Comparison of ENCODE assay signal across 14 cellular contexts in genomic region chr13:46756977-46757376, GRCh38. TPM values are rescaled to one million over a fixed set of nuclear protein-coding genes. Genes with fewer than 3 reads are reported as not detected.
A peak's percentile ranks its signal among the peaks of the same experiment; 100 is the strongest.
DNase-seq lines count a peak whose midpoint lies in the region; ATAC-seq and TF ChIP-seq lines count a peak whose summit lies in the region.
"Had no signal": no experiment of that assay in that cellular context is flagged by ENCODE, and none has a peak within 500 bp of the region (broad histone marks: within the 10 kb centered on the region; RNA-seq: fewer than 3 reads in every experiment).

No MANE protein-coding gene starts in this region.

- H3K9me3 ChIP-seq in MG63 = no peaks in the 10 kb centered on the region; the same call in 1 of the 2 replicates
- H3K9me3 ChIP-seq in mucosa of descending colon = no peaks in the 10 kb centered on the region

- DNase-seq in AG20443 (ENCODE audit: low spot score) (peak; percentile 22), MG63 (peak; percentile 56), cardiac fibroblast (ENCODE audit: low read depth in 2 of 2) (peak; percentile 64 to 95), mucosa of descending colon (no peak), RKO (ENCODE audit: low spot score) (no peak)
- DNase-seq: activated T-cell treated with anti-CD3 and anti-CD28 coated beads for 4 hours; erythroblast; NCI-H2107; stimulated activated CD4-positive, alpha-beta T cell treated with anti-CD3 and anti-CD28 coated beads, Interleukin-12 subunit alpha, Interleukin-12 subunit beta, amount 100 ng/mL, for 4 hours; substantia nigra had no signal

- H3K4me1 ChIP-seq in mucosa of descending colon (ENCODE audit: low read depth) = peaks cover 31% of the 10 kb centered on the region

- H3K36me3 ChIP-seq in MG63 (no peaks in the 10 kb centered on the region), mucosa of descending colon (ENCODE audit: low read depth) (no peaks in the 10 kb centered on the region)

- intact Hi-C loops in mucosa of descending colon (cut with DNase I, micrococcal nuclease) = no loop called here

- ATAC-seq in mucosa of descending colon (peak; percentile 46), HG02798 (IDR thresholded peaks at IDR 0.05; ENCODE audit: poor library complexity, unreplicated experiment) (no peak), GM21528 (IDR thresholded peaks at IDR 0.05; ENCODE audit: low FRiP score, unreplicated experiment) (no peak), GM18498 (IDR thresholded peaks at IDR 0.05; ENCODE audit: unreplicated experiment) (no peak)
- ATAC-seq: activated CD4-positive, CD25-positive, alpha-beta regulatory T cell treated with anti-CD3 and anti-CD28 coated beads, Interleukin-2, amount 50 U/mL, for 24 hours had no signal

- H3K4me3 ChIP-seq in MG63 (no peak overlapping the region), cardiac fibroblast (replicated peaks in 1 of 2; ENCODE audit: low read depth in 2 of 2, low read length in 2 of 2) (no peak overlapping the region), mucosa of descending colon (no peak overlapping the region)

- no peak for TF ChIP-seq CTCF in cardiac fibroblast (IDR thresholded peaks at IDR 0.05; ENCODE audit: low read depth, low read length)
- TF ChIP-seq CTCF in mucosa of descending colon (IDR thresholded peaks at IDR 0.05) = no peak

- H3K27me3 ChIP-seq in MG63 = no peaks in the 10 kb centered on the region

RNA-seq across cellular contexts. Expression of gene ESD, which starts 40.0 kb away (rescaled TPM):
- 161 and 225 TPM in 2 replicates for total RNA-seq in MG63 (2014; rRNA removed; shearing (Covaris generic); ENCODE audit: low replicate concordance)
- 10 to 100 TPM; 86.1 to 98.0 (median 97.0) TPM for total RNA-seq in mucosa of descending colon

Comparison
In these comparisons a context has a peak if more than half of its experiments do, and no peak if none do; other contexts are left out.
1. DNase-seq: peak in AG20443 (single experiment), MG63 (single experiment) and cardiac fibroblast (2 of 2); none in mucosa of descending colon (0 of 3) and RKO (single experiment).